Comparison of ENCODE assay signal across 21 cellular contexts in the genomic region with DNA sequence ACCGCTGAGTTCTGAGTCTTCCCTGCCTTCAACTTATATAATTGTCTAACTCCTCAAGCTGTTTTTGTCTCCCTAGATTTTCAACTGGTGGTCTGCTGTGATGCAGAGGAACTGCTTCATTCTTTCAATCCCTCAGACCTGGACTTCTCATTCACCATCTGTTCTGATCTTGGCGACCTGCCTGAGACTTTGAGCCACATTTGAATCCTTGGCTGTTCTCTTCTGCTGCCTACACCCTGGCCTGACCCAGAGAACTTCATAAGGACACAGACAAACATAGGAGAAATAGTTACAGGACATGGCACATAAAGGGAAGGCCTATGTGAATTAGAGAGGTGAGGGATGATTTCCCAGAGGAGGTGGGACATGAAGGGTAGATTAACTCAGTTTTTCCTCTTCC.
"Had no signal": no experiment of that assay in that cellular context is flagged by ENCODE, and none has a peak within 500 bp of the region (broad histone marks: within the 10 kb centered on the region; RNA-seq: fewer than 3 reads in every experiment).

No MANE protein-coding gene starts in this region.

- H3K79me2 ChIP-seq: parathyroid adenoma had no signal

- H3K4me3 ChIP-seq: left lung, lung, right atrium auricular region, tibial nerve had no signal

- H3K9me3 ChIP-seq: left lung, neutrophil, right atrium auricular region, tibial nerve had no signal

- H3K36me3 ChIP-seq: left lung, neutrophil, right atrium auricular region, tibial nerve had no signal

- H3K27ac ChIP-seq: left lung, neutrophil, parathyroid adenoma, right atrium auricular region, tibial nerve, VCaP had no signal

- H2AFZ ChIP-seq: parathyroid adenoma had no signal

- H3K4me1 ChIP-seq: parathyroid adenoma had no signal

- ATAC-seq: activated naive CD4-positive, alpha-beta T cell treated with anti-CD3 and anti-CD28 coated beads, Interleukin-2, amount 50 U/mL, for 72 hours; left lung; stimulated activated naive B cell treated with anti-CD40 and anti-IgM and Interleukin-4, amounts not matched to agents 10 μg/mL and 1 μg/mL and 100 μg/mL, for 72 hours had no signal

- H3K27me3 ChIP-seq: left lung, neutrophil, right atrium auricular region, tibial nerve had no signal

- DNase-seq: activated CD4-positive, alpha-beta T cell treated with anti-CD3 and anti-CD28 coated beads for 4 hours; activated CD4-positive, alpha-beta T cell treated with anti-CD3 and anti-CD28 coated beads, Interleukin-2, amount 50 U/mL, for 4 hours; activated naive CD4-positive, alpha-beta T cell; activated T-cell treated with anti-CD3 and anti-CD28 coated beads for 4 hours; activated T-cell treated with anti-CD3 and anti-CD28 coated beads, Interleukin-2, amount 50 U/mL, for 72 hours; cortex of kidney; foreskin melanocyte; kidney glomerular epithelial cell; left lung; mesendoderm; stimulated activated CD4-positive, alpha-beta T cell treated with anti-CD3 and anti-CD28 coated beads, Interleukin-15, amount 100 ng/mL, for 24 hours; stimulated activated CD4-positive, alpha-beta T cell treated with anti-CD3 and anti-CD28 coated beads, Interleukin-2, amount 100 ng/mL, for 24 hours; stimulated activated naive B cell treated with anti-CD40 and anti-IgM and Interleukin-4, amounts not matched to agents 10 μg/mL and 1 μg/mL and 100 μg/mL, for 72 hours; T-helper 9 cell had no signal
